8 cellular contexts compared by ENCODE assay signal in the genomic region with DNA sequence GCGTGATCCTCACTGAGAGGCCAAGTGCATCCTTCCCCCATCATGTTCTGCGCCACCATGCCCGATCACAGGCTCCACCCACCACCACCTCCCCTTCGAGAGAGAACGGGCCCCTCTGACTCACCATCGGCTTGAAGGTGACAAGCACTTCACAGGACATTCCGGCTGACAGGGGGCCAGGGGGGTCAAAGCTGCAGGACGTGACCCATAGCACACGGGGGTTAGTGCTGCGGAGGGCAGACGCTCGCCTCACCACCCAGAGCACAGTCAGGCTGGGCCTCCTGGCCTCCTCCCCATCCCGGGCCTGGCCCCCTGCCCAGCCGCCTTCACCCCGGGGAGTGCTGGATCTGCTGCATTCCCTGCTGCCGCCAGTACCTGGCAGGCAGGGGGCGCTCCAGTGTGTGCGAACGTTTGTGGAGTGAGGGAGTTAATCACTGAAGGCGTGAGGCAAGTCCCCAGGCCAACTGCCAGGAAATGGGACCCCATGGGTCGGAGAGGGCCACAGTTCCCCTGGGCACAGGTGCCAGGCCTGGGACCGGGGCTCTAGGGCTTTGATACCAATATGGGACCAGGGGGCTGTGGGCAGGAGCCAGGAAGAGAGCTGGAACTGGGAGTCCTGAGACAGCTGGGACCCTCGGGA. TPM values are rescaled to one million over a fixed set of nuclear protein-coding genes. Genes with fewer than 3 reads are reported as not detected.
DNase-seq lines count a peak whose midpoint lies in the region; ATAC-seq and TF ChIP-seq lines count a peak whose summit lies in the region.

No MANE protein-coding gene starts in this region.

- in situ Hi-C loops in IMR-90 (cut with MboI; ENCODE audit: low sequenced_read_pairs), result loop anchor here (10.0 to 25.0 kb wide), 3 partner anchors 85 to 402 kb away; no protein-coding TSS in a partner anchor

- POLR2A ChIA-PET in IMR-90 (lab: Charles Lee; ENCODE audit: unreplicated experiment), result interaction anchor here (0.6 kb wide), 1 partner anchor 48 kb away, joined by 3 read pairs; no protein-coding TSS in a partner anchor

- H3K9ac ChIP-seq in IMR-90 (ENCODE audit: low read depth, low read length), result no peak overlapping the region

- H3K9me1 ChIP-seq in IMR-90 (ENCODE audit: insufficient read depth, low read length), result no peaks in the 10 kb centered on the region

- H3K27ac ChIP-seq in IMR-90 (ENCODE audit: insufficient read depth, low read length) (no peak overlapping the region), RWPE2 (ENCODE audit: poor library complexity, severe bottlenecking) (no peak overlapping the region), gastroesophageal sphincter (no peak overlapping the region), tibial artery (no peak overlapping the region)

- intact Hi-C loops in IMR-90 (cut with micrococcal nuclease), result loop anchor here (5.0 kb wide), 1 partner anchor 87 kb away; no protein-coding TSS in a partner anchor
- intact Hi-C loops in tibial artery (cut with DNase I; ENCODE audit: low total_unique reads), result loop anchor here (5.0 kb wide), 1 partner anchor 82 kb away; no protein-coding TSS in a partner anchor

- no peak overlapping the region; the same call in 1 of the 2 replicates for H3K56ac ChIP-seq in IMR-90 (ENCODE audit: extremely low read depth, insufficient read depth, low read length)

- H3K27me3 ChIP-seq in IMR-90 (ENCODE audit: control insufficient read depth, insufficient read depth, low read length) (peaks cover 35% of the 10 kb centered on the region), RWPE2 (ENCODE audit: insufficient read depth, poor library complexity, severe bottlenecking) (no peaks in the 10 kb centered on the region), gastroesophageal sphincter (peaks cover 81% of the 10 kb centered on the region), tibial artery (peaks cover 0 to 94% of the 10 kb centered on the region in 2 donors)

- WGBS in IMR-90 (ENCODE audit: extremely low coverage in 2 of 2, insufficient read length in 1 of 2), 2 experiments, result 9% methylated on average over 10 of the region's 23 CpGs; no CpG with 5 or more reads in 1 of the 2 experiments
- 5 to 53% methylated on average over 2 to 4 of the region's 23 CpGs for WGBS in gastroesophageal sphincter (ENCODE audit: low coverage in 1 of 2), 2 donors

- no peak overlapping the region for H4K5ac ChIP-seq in IMR-90 (ENCODE audit: low read depth, low read length)

- H3K4me3 ChIP-seq in IMR-90 (ENCODE audit: insufficient read depth, low read depth, low read length) (no peak overlapping the region), RWPE2 (ENCODE audit: severe bottlenecking) (no peak overlapping the region), gastroesophageal sphincter (no peak overlapping the region), tibial artery (no peak overlapping the region)

- CTCF ChIA-PET in IMR-90 (lab: Yijun Ruan, JAX), result interaction anchor here (0.6 to 1.2 kb wide), 2 partner anchors 74 to 85 kb away, joined by 4 to 6 read pairs; no protein-coding TSS in a partner anchor

- ATAC-seq in IMR-90 (ENCODE audit: low read depth) (peak; percentile 95), RWPE2 (ENCODE audit: low read depth) (peak; percentile 84), gastroesophageal sphincter (peak; percentile 74), omental fat pad (ENCODE audit: low FRiP score) (peak; percentile 78), HG02759 (IDR thresholded peaks at IDR 0.05; ENCODE audit: unreplicated experiment) (no peak)

- H3K4me2 ChIP-seq in IMR-90 (ENCODE audit: low read depth, low read length), result peak overlapping the region; percentile 25; the same call in 1 of the 2 replicates

- H3K4ac ChIP-seq in IMR-90 (ENCODE audit: low read depth, low read length), result no peak overlapping the region

- no peak overlapping the region for H3K14ac ChIP-seq in IMR-90 (replicated peaks; ENCODE audit: low read depth, low read length)

- no peak overlapping the region for H3K23ac ChIP-seq in IMR-90 (ENCODE audit: low read depth, low read length)

- H4K8ac ChIP-seq in IMR-90 (ENCODE audit: low read depth in 2 of 2, low read length in 2 of 2), result no peak overlapping the region

- DNase-seq in D341Med (ENCODE audit: low spot score) (peak; percentile 90), IMR-90 (peak; percentile 51), RWPE2 (ENCODE audit: low spot score) (peak; percentile 84), omental fat pad (ENCODE audit: low spot score) (peak; percentile 63), tibial artery (peak; percentile 49 to 76)
- peak; percentile 28 for DNase-seq in activated effector memory CD4-positive, alpha-beta T cell treated with Interleukin-2 at 50 U/mL for 16 hours

- no peak overlapping the region for H2BK20ac ChIP-seq in IMR-90 (ENCODE audit: low read depth, low read length)

- peak; percentile 66 for TF ChIP-seq CTCF in IMR-90 (conservative IDR thresholded peaks at IDR 0.05; ENCODE audit: low read depth, low read length)
- TF ChIP-seq CTCF in RWPE2 (IDR thresholded peaks at IDR 0.05; ENCODE audit: poor library complexity, severe bottlenecking), result peak; percentile 80
- TF ChIP-seq CTCF in gastroesophageal sphincter (IDR thresholded peaks at IDR 0.05), result peak in 3 of 4 experiments; percentile 46 to 74 (median 71)
- peak in 1 of 3 donors; percentile 16 for TF ChIP-seq CTCF in omental fat pad (IDR thresholded peaks at IDR 0.05)
- peak; percentile 33 to 44 for TF ChIP-seq CTCF in tibial artery (IDR thresholded peaks at IDR 0.05)

- H3K36me3 ChIP-seq in IMR-90 (ENCODE audit: control insufficient read depth, insufficient read depth, low read length) (no peaks in the 10 kb centered on the region), RWPE2 (ENCODE audit: low read depth) (no peaks in the 10 kb centered on the region), gastroesophageal sphincter (no peaks in the 10 kb centered on the region), tibial artery (no peaks in the 10 kb centered on the region)

- H2AFZ ChIP-seq in IMR-90 (replicated peaks; ENCODE audit: low read length, poor library complexity), result peak overlapping the region; percentile 59

- no peak overlapping the region for H2BK15ac ChIP-seq in IMR-90 (ENCODE audit: low read depth, low read length)

- no peak overlapping the region for H3K18ac ChIP-seq in IMR-90 (ENCODE audit: low read depth, low read length)

- dilution Hi-C loops in IMR-90 (cut with HindIII; ENCODE audit: low sequenced_read_pairs, unreplicated experiment), result no loop called here

- no peak for TF ChIP-seq EP300 in gastroesophageal sphincter (IDR thresholded peaks at IDR 0.05)

- H3K9me3 ChIP-seq in IMR-90 (ENCODE audit: control insufficient read depth, insufficient read depth, low read length) (no peaks in the 10 kb centered on the region), RWPE2 (ENCODE audit: severe bottlenecking) (no peaks in the 10 kb centered on the region), gastroesophageal sphincter (no peaks in the 10 kb centered on the region), tibial artery (no peaks in the 10 kb centered on the region)

- no peak overlapping the region for H2BK5ac ChIP-seq in IMR-90 (ENCODE audit: low read depth, low read length, poor library complexity, severe bottlenecking)

- BruUV-seq in IMR-90 (replicated peaks; lab: Mats Ljungman, UMichigan), result no TSS peak

- no peak overlapping the region for H4K91ac ChIP-seq in IMR-90 (ENCODE audit: insufficient read depth, low read depth, low read length)

- peak overlapping the region; percentile 51 for H2AK9ac ChIP-seq in IMR-90 (replicated peaks; ENCODE audit: low read depth, low read length, poor library complexity)

- TF ChIP-seq RAD21 in IMR-90 (IDR thresholded peaks at IDR 0.05; ENCODE audit: low read length), result peak; percentile 62

- no peak overlapping the region for H2AK5ac ChIP-seq in IMR-90 (ENCODE audit: low read depth, low read length)

- no peaks in the 10 kb centered on the region for H4K20me1 ChIP-seq in IMR-90 (ENCODE audit: insufficient read depth, low read length)

- H3K79me1 ChIP-seq in IMR-90 (ENCODE audit: low read depth in 1 of 2, low read length in 2 of 2), result no peaks in the 10 kb centered on the region

- H2BK120ac ChIP-seq in IMR-90 (ENCODE audit: low read depth, low read length), result no peak overlapping the region

- no peak for TF ChIP-seq POLR2A in IMR-90 (IDR thresholded peaks at IDR 0.05; ENCODE audit: low read depth, low read length)
- no peak for TF ChIP-seq POLR2A in gastroesophageal sphincter (IDR thresholded peaks at IDR 0.05)

- H3K4me1 ChIP-seq in IMR-90 (ENCODE audit: control insufficient read depth, insufficient read depth, low read length), result peaks cover 2% of the 10 kb centered on the region; the same call in 1 of the 2 replicates
- H3K4me1 ChIP-seq in RWPE2 (ENCODE audit: insufficient read depth, poor library complexity, severe bottlenecking), result peaks cover 13% of the 10 kb centered on the region
- H3K4me1 ChIP-seq in gastroesophageal sphincter, result peaks cover 0 to 16% (median 0%) of the 10 kb centered on the region in 3 donors
- H3K4me1 ChIP-seq in tibial artery, result peaks cover 0 to 12% (median 8%) of the 10 kb centered on the region in 4 donors

TF ChIP-seq in IMR-90, 13 proteins besides CTCF, POLR2A, EP300 and RAD21 (continues in another document):
- TF ChIP-seq MAZ (IDR thresholded peaks at IDR 0.05; ENCODE audit: borderline replicate concordance, low read depth, low read length), result peak; percentile 36; the same call in 1 of the 2 replicates
- TF ChIP-seq SMC3 (IDR thresholded peaks at IDR 0.05; ENCODE audit: low read depth, low read length), result peak; percentile 50

RNA-seq across cellular contexts. Expression of a gene that starts 40.9 kb away (rescaled TPM):
- total RNA-seq in IMR-90 (2012; rRNA removed) (0.28 and 0.54 TPM in 2 replicates), gastroesophageal sphincter (1 to 10 TPM in 3 of 4 donors, under 1 TPM in 1; 0.40 to 3.1 (median 1.8) TPM), omental fat pad (1 to 10 TPM in 3 of 4 donors, under 1 TPM in 1; 0.74 to 5.7 (median 3.5) TPM)
- polyA plus RNA-seq in IMR-90 (2012; rRNA removed), result 1.3 and 1.9 TPM in 2 replicates
- polyA plus RNA-seq in IMR-90 (2012; cell fraction: cytosol; rRNA removed), result 1.8 and 2.1 TPM in 2 replicates
- 2.5 and 5.0 TPM in 2 replicates for polyA plus RNA-seq in IMR-90 (2012; cell fraction: nucleus; rRNA removed; ENCODE audit: low replicate concordance)

RNA-seq across cellular contexts. Expression of a gene that starts 43.6 kb away (rescaled TPM):
- total RNA-seq in IMR-90 (2012; rRNA removed) (not detected in 2 replicates), gastroesophageal sphincter (under 1 TPM in 1 of 4 donors, not detected in 3; 0.12 TPM), omental fat pad (under 1 TPM in 1 of 4 donors, not detected in 3; 0.24 TPM)
- not detected in 2 replicates for polyA plus RNA-seq in IMR-90 (2012; rRNA removed)
- not detected in 2 replicates for polyA plus RNA-seq in IMR-90 (2012; cell fraction: cytosol; rRNA removed)
- 0.02 TPM in 1 of 2 replicates, not detected in the other for polyA plus RNA-seq in IMR-90 (2012; cell fraction: nucleus; rRNA removed; ENCODE audit: low replicate concordance)

RNA-seq across cellular contexts. Expression of a gene that starts 44.9 kb away (rescaled TPM):
- total RNA-seq in IMR-90 (2012; rRNA removed), result not detected in 2 replicates
- polyA plus RNA-seq in IMR-90 (2012; rRNA removed), result 0.52 and 0.91 TPM in 2 replicates
- not detected in 2 replicates for polyA plus RNA-seq in IMR-90 (2012; cell fraction: cytosol; rRNA removed)
- 10.0 and 15.0 TPM in 2 replicates for polyA plus RNA-seq in IMR-90 (2012; cell fraction: nucleus; rRNA removed; ENCODE audit: low replicate concordance)
- under 1 TPM in 2 of 4 donors, not detected in 2; 0.40 to 0.47 TPM for total RNA-seq in gastroesophageal sphincter
- total RNA-seq in omental fat pad, result not detected

RNA-seq across cellular contexts. Expression of a gene that starts 59.2 kb away (rescaled TPM):
- not detected in 2 replicates for total RNA-seq in IMR-90 (2012; rRNA removed)
- not detected in 2 replicates for polyA plus RNA-seq in IMR-90 (2012; rRNA removed)
- polyA plus RNA-seq in IMR-90 (2012; cell fraction: cytosol; rRNA removed), result not detected in 2 replicates
- polyA plus RNA-seq in IMR-90 (2012; cell fraction: nucleus; rRNA removed; ENCODE audit: low replicate concordance), result not detected in 2 replicates
- under 1 TPM in 1 of 4 donors, not detected in 3; 0.73 TPM for total RNA-seq in gastroesophageal sphincter
- total RNA-seq in omental fat pad, result not detected

Comparison
In these comparisons a context has a peak if more than half of its experiments do, and no peak if none do; other contexts are left out.
1. DNase-seq: peak in every context shown above with its lines; median percentile 90 in D341Med; 84 in RWPE2; 63 in omental fat pad; 62 in tibial artery; 51 in IMR-90; 28 in activated effector memory CD4-positive, alpha-beta T cell treated with Interleukin-2 at 50 U/mL for 16 hours.